In the genomic region with DNA sequence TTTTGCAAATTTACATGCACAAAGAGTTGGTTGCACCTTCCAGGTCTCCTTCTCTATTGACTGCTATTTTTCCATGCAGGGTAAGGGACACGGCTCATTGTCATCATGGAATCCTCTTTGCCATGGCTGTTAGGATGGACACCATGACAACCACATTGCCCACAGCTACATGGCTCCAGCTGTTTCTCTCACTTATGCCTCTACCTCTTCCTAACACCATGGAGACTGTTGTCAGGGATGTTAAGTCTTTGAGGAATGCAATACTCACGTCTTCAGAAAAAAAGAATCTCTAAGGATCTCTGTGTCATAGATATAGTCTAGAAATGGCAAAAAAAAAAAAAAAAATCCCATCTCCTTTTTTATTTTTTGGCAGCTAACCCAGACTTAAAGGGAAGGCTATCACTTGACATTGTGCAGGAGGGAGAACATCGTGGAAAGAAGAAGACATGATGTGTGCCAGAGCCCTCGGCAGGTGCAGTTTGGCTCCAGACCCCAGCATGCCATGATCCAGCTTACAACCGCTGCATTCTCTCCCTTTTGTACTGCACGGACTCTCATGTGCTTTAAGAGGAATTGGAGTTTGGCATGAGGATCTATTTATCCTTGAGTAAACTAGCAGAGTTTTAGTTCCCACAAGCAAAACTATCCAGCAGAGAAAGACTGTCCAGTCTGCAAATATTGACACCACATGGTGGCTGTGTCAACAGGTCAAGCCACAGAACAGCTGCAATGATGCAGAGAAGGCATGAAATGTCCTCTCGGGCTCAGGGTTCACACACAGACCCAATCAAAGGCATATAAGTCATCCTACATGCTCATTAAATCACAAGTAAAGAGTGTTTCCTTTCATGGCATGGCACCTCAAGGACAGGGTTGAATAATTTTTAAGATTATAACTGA, we compare ENCODE assay signal across 12 cellular contexts.
DNase-seq lines count a peak whose midpoint lies in the region; ATAC-seq, FAIRE-seq and TF ChIP-seq lines count a peak whose summit lies in the region.
"Had no signal": no experiment of that assay in that cellular context is flagged by ENCODE, and none has a peak within 500 bp of the region (broad histone marks: within the 10 kb centered on the region; RNA-seq: fewer than 3 reads in every experiment).

No MANE protein-coding gene starts in this region.

- H2BK20ac ChIP-seq in IMR-90 (ENCODE audit: low read depth, low read length) = no peak overlapping the region

- POLR2A ChIA-PET in IMR-90 (lab: Charles Lee; ENCODE audit: unreplicated experiment) = no interaction called here

- TF ChIP-seq POLR2A in IMR-90 (IDR thresholded peaks at IDR 0.05; ENCODE audit: low read depth, low read length) (no peak), GM12891 (IDR thresholded peaks at IDR 0.05; ENCODE audit: low read depth, low read length) (no peak)

- no peak overlapping the region for H2AK9ac ChIP-seq in IMR-90 (replicated peaks; ENCODE audit: low read depth, low read length, poor library complexity)

- H3K36me3 ChIP-seq in IMR-90 (ENCODE audit: control insufficient read depth, insufficient read depth, low read length) = no peaks in the 10 kb centered on the region
- no peaks in the 10 kb centered on the region for H3K36me3 ChIP-seq in small intestine (ENCODE audit: control insufficient read depth in 2 of 2, insufficient read depth in 2 of 2, low read length in 2 of 2)

- H2AFZ ChIP-seq in IMR-90 (replicated peaks; ENCODE audit: low read length, poor library complexity) = no peak overlapping the region
- H2AFZ ChIP-seq: GM23248 had no signal

- H2BK5ac ChIP-seq in IMR-90 (ENCODE audit: low read depth, low read length, poor library complexity, severe bottlenecking) = no peak overlapping the region

- no peak overlapping the region for H4K5ac ChIP-seq in IMR-90 (ENCODE audit: low read depth, low read length)

- H3K23ac ChIP-seq in IMR-90 (ENCODE audit: low read depth, low read length) = peak overlapping the region; percentile 40; the same call in 1 of the 2 replicates

- H3K4me2 ChIP-seq in IMR-90 (ENCODE audit: low read depth, low read length) = no peak overlapping the region

- no peak overlapping the region for H3K56ac ChIP-seq in IMR-90 (ENCODE audit: extremely low read depth, insufficient read depth, low read length)

- CTCF ChIA-PET in IMR-90 (lab: Yijun Ruan, JAX) = no interaction called here

- no peak overlapping the region for H3K4ac ChIP-seq in IMR-90 (ENCODE audit: low read depth, low read length)

- no peak for TF ChIP-seq RAD21 in IMR-90 (IDR thresholded peaks at IDR 0.05; ENCODE audit: low read length)

- in situ Hi-C loops in IMR-90 (cut with MboI; ENCODE audit: low sequenced_read_pairs) = no loop called here

- H3K14ac ChIP-seq in IMR-90 (replicated peaks; ENCODE audit: low read depth, low read length) = no peak overlapping the region

- FAIRE-seq in small intestine (lab: Jason Lieb, UNC) (no peak), GM12891 (lab: Jason Lieb, UNC) (no peak)

- peak; percentile 83 for ATAC-seq in IMR-90 (ENCODE audit: low read depth)
- no peak for ATAC-seq in HG02759 (IDR thresholded peaks at IDR 0.05; ENCODE audit: unreplicated experiment)
- ATAC-seq in GM18909 (IDR thresholded peaks at IDR 0.05; ENCODE audit: poor library complexity, unreplicated experiment) = no peak

- WGBS in IMR-90 (ENCODE audit: extremely low coverage in 2 of 2, insufficient read length in 1 of 2), 2 experiments = no CpG with 5 or more reads among the region's 7 CpGs
- WGBS in small intestine, 3 donors = 27 to 36% (median 34%) methylated on average over 7 of the region's 7 CpGs

- H3K9ac ChIP-seq in IMR-90 (ENCODE audit: low read depth, low read length) = no peak overlapping the region
- H3K9ac ChIP-seq: GM23248 had no signal

- BruUV-seq in IMR-90 (replicated peaks; lab: Mats Ljungman, UMichigan) = no TSS peak

- H4K20me1 ChIP-seq in IMR-90 (ENCODE audit: insufficient read depth, low read length) = no peaks in the 10 kb centered on the region

- no peak overlapping the region for H2AK5ac ChIP-seq in IMR-90 (ENCODE audit: low read depth, low read length)

- TF ChIP-seq CTCF in IMR-90 (conservative IDR thresholded peaks at IDR 0.05; ENCODE audit: low read depth, low read length) = no peak

- H3K9me3 ChIP-seq in IMR-90 (ENCODE audit: control insufficient read depth, insufficient read depth, low read length) (no peaks in the 10 kb centered on the region), small intestine (ENCODE audit: control insufficient read depth, low read depth) (no peaks in the 10 kb centered on the region)

- no peak overlapping the region for H3K18ac ChIP-seq in IMR-90 (ENCODE audit: low read depth, low read length)

- no peaks in the 10 kb centered on the region for H3K79me1 ChIP-seq in IMR-90 (ENCODE audit: low read depth in 1 of 2, low read length in 2 of 2)

- H2BK120ac ChIP-seq in IMR-90 (ENCODE audit: low read depth, low read length) = no peak overlapping the region

- H3K27me3 ChIP-seq in IMR-90 (ENCODE audit: control insufficient read depth, insufficient read depth, low read length) = peaks cover 52% of the 10 kb centered on the region
- H3K27me3 ChIP-seq in small intestine (ENCODE audit: control insufficient read depth in 2 of 2, insufficient read depth in 2 of 2, low read length in 2 of 2) = no peaks in the 10 kb centered on the region

- H2BK15ac ChIP-seq in IMR-90 (ENCODE audit: low read depth, low read length) = no peak overlapping the region

- H4K91ac ChIP-seq in IMR-90 (ENCODE audit: insufficient read depth, low read depth, low read length) = no peak overlapping the region

- H3K4me1 ChIP-seq in IMR-90 (ENCODE audit: control insufficient read depth, insufficient read depth, low read length) (peaks cover 2% of the 10 kb centered on the region; the same call in 1 of the 2 replicates), small intestine (ENCODE audit: control insufficient read depth in 2 of 2, insufficient read depth in 1 of 2, low read depth in 1 of 2, low read length in 1 of 2) (no peaks in the 10 kb centered on the region)

- intact Hi-C loops in IMR-90 (cut with micrococcal nuclease) = no loop called here

- H3K27ac ChIP-seq in IMR-90 (ENCODE audit: insufficient read depth, low read length) (no peak overlapping the region), small intestine (ENCODE audit: low read depth in 1 of 2, low read length in 1 of 2) (no peak overlapping the region)
- H3K27ac ChIP-seq: GM23248 had no signal

- dilution Hi-C loops in IMR-90 (cut with HindIII; ENCODE audit: low sequenced_read_pairs, unreplicated experiment) = no loop called here

- H4K8ac ChIP-seq in IMR-90 (ENCODE audit: low read depth in 2 of 2, low read length in 2 of 2) = no peak overlapping the region

- H3K9me1 ChIP-seq in IMR-90 (ENCODE audit: insufficient read depth, low read length) = peaks cover 4% of the 10 kb centered on the region; the same call in 1 of the 2 replicates

- H3K4me3 ChIP-seq in IMR-90 (ENCODE audit: insufficient read depth, low read depth, low read length) (no peak overlapping the region), small intestine (ENCODE audit: low read depth in 1 of 2, low read length in 2 of 2) (no peak overlapping the region)
- H3K4me3 ChIP-seq: GM23248 had no signal

- DNase-seq in IMR-90 (peak; percentile 60), amniotic epithelial cell (ENCODE audit: low read depth) (peak; percentile 16), left kidney (ENCODE audit: low read depth, low spot score) (peak; percentile 82), small intestine (peak; percentile 1), GM12891 (ENCODE audit: insufficient read length, low spot score) (no peak), retina (no peak)
- DNase-seq: activated CD8-positive, alpha-beta memory T cell treated with anti-CD3 and anti-CD28 coated beads, Interleukin-2, amount 50 U/mL, for 4 hours; amniotic stem cell; GM23248; T1000 had no signal

TF ChIP-seq in IMR-90, 13 proteins besides CTCF, POLR2A, EP300 and RAD21:
- TF ChIP-seq, protein P1, sequence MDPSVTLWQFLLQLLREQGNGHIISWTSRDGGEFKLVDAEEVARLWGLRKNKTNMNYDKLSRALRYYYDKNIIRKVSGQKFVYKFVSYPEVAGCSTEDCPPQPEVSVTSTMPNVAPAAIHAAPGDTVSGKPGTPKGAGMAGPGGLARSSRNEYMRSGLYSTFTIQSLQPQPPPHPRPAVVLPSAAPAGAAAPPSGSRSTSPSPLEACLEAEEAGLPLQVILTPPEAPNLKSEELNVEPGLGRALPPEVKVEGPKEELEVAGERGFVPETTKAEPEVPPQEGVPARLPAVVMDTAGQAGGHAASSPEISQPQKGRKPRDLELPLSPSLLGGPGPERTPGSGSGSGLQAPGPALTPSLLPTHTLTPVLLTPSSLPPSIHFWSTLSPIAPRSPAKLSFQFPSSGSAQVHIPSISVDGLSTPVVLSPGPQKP (IDR thresholded peaks at IDR 0.05; ENCODE audit: borderline replicate concordance, low read depth, low read length) = no peak
- TF ChIP-seq RCOR1 (IDR thresholded peaks at IDR 0.05; ENCODE audit: insufficient replicate concordance, low read length) (no peak), MXI1 (IDR thresholded peaks at IDR 0.05; ENCODE audit: borderline replicate concordance, low read depth, low read length) (no peak), MAZ (IDR thresholded peaks at IDR 0.05; ENCODE audit: borderline replicate concordance, low read depth, low read length) (no peak), CEBPB (IDR thresholded peaks at IDR 0.05; ENCODE audit: low read depth, low read length) (no peak)

TF ChIP-seq in GM12891, 5 proteins besides CTCF, POLR2A, EP300 and RAD21:
- TF ChIP-seq POLR2AphosphoS5 (IDR thresholded peaks at IDR 0.05; ENCODE audit: low read depth, low read length) (no peak), SPI1 (IDR thresholded peaks at IDR 0.05; ENCODE audit: low read depth, low read length) (no peak), TAF1 (IDR thresholded peaks at IDR 0.05; ENCODE audit: low read depth, low read length) (no peak), POU2F2 (IDR thresholded peaks at IDR 0.05; ENCODE audit: low read depth, low read length) (no peak), PAX5 (IDR thresholded peaks at IDR 0.05; ENCODE audit: insufficient read depth, low read length, severe bottlenecking) (no peak)
TF ChIP-seq in GM12891: peak in this region for 0.

Comparison
In these comparisons a context has a peak if more than half of its experiments do, and no peak if none do; other contexts are left out.
1. DNase-seq: peak in IMR-90 (single experiment), amniotic epithelial cell (single experiment), left kidney (single experiment) and small intestine (single experiment); none in GM12891 (single experiment) and retina (single experiment).